In genomic region chrX:11472381-11472780, GRCh38 we compare ENCODE assay signal across 14 cellular contexts.
A peak's percentile ranks its signal among the peaks of the same experiment; 100 is the strongest.
DNase-seq lines count a peak whose midpoint lies in the region; ATAC-seq and TF ChIP-seq lines count a peak whose summit lies in the region.
"Had no signal": no experiment of that assay in that cellular context is flagged by ENCODE, and none has a peak within 500 bp of the region (broad histone marks: within the 10 kb centered on the region; RNA-seq: fewer than 3 reads in every experiment).

No MANE protein-coding gene starts in this region.

- 0 out of 4 replicates have a peak overlapping the region, but pooled peaks of 1 of the 2 experiments have one; percentile 2 for H4K8ac ChIP-seq in IMR-90 (ENCODE audit: low read depth in 2 of 2, low read length in 2 of 2)

- no peak overlapping the region for H2AK5ac ChIP-seq in IMR-90 (ENCODE audit: low read depth, low read length)

- H3K14ac ChIP-seq in IMR-90 (replicated peaks; ENCODE audit: low read depth, low read length) = 0 out of 2 replicates have a peak overlapping the region, but pooled peaks have one; percentile 22

- CTCF ChIA-PET in IMR-90 (lab: Yijun Ruan, JAX) = no interaction called here
- CTCF ChIA-PET in CD8-positive, alpha-beta T cell (lab: Charles Lee) = no interaction called here

- DNase-seq in GM23248 (peak; percentile 28), IMR-90 (peak; percentile 28), astrocyte of the spinal cord (ENCODE audit: low read depth, low spot score) (peak; percentile 32), osteoblast (ENCODE audit: insufficient read length, low spot score, missing footprints) (no peak), right cardiac atrium (no peak), hippocampal formation (lab: John Stamatoyannopoulos, UW) (no peak)
- no peak for DNase-seq in CD8-positive, alpha-beta T cell
- DNase-seq: AML-193, DMS53, HCEC 1CT, KBM-7 had no signal

- peaks cover 19% of the 10 kb centered on the region for H3K4me1 ChIP-seq in GM23248 (ENCODE audit: insufficient read depth)
- no peaks in the 10 kb centered on the region for H3K4me1 ChIP-seq in IMR-90 (ENCODE audit: control insufficient read depth, insufficient read depth, low read length)
- peaks cover 26% of the 10 kb centered on the region for H3K4me1 ChIP-seq in osteoblast (ENCODE audit: insufficient read depth, low read length)
- no peaks in the 10 kb centered on the region for H3K4me1 ChIP-seq in CD8-positive, alpha-beta T cell (ENCODE audit: insufficient read depth, low read length)
- H3K4me1 ChIP-seq in right cardiac atrium (ENCODE audit: control insufficient read depth, insufficient read depth, low read length) = no peaks in the 10 kb centered on the region
- H3K4me1 ChIP-seq: BLaER1 had no signal

- TF ChIP-seq CTCF in IMR-90 (conservative IDR thresholded peaks at IDR 0.05; ENCODE audit: low read depth, low read length) (no peak), astrocyte of the spinal cord (IDR thresholded peaks at IDR 0.05; ENCODE audit: low read depth, low read length) (no peak), osteoblast (IDR thresholded peaks at IDR 0.05; ENCODE audit: extremely low read depth, low read depth, low read length) (no peak)
- TF ChIP-seq CTCF in CD8-positive, alpha-beta T cell (IDR thresholded peaks at IDR 0.05) = no peak

- H3K27ac Mint-ChIP-seq in CD8-positive, alpha-beta T cell = no peak overlapping the region

- no TSS peak for BruUV-seq in IMR-90 (replicated peaks; lab: Mats Ljungman, UMichigan)

- no peak overlapping the region for H3K4me3 Mint-ChIP-seq in CD8-positive, alpha-beta T cell

- TF ChIP-seq RAD21 in IMR-90 (IDR thresholded peaks at IDR 0.05; ENCODE audit: low read length) = no peak

- no peaks in the 10 kb centered on the region for H3K9me2 ChIP-seq in GM23248 (ENCODE audit: insufficient read depth)

- POLR2A ChIA-PET in IMR-90 (lab: Charles Lee; ENCODE audit: unreplicated experiment) = no interaction called here
- POLR2A ChIA-PET in CD8-positive, alpha-beta T cell (lab: Charles Lee) = no interaction called here

- H3K4me3 ChIP-seq in GM23248 (no peak overlapping the region), IMR-90 (ENCODE audit: insufficient read depth, low read depth, low read length) (no peak overlapping the region), astrocyte of the spinal cord (ENCODE audit: low read depth, low read length) (no peak overlapping the region), osteoblast (ENCODE audit: insufficient read depth, low read length) (no peak overlapping the region), right cardiac atrium (ENCODE audit: low read length) (no peak overlapping the region)
- no peak overlapping the region for H3K4me3 ChIP-seq in CD8-positive, alpha-beta T cell (ENCODE audit: low read depth, low read length)
- H3K4me3 ChIP-seq: A549, BLaER1 had no signal

- TF ChIP-seq POLR2A in IMR-90 (IDR thresholded peaks at IDR 0.05; ENCODE audit: low read depth, low read length) = no peak

- H3K27me3 Mint-ChIP-seq in CD8-positive, alpha-beta T cell (ENCODE audit: low read depth) = peaks cover 5% of the 10 kb centered on the region

- in situ Hi-C loops in GM23248 (cut with MboI) = no loop called here
- in situ Hi-C loops in IMR-90 (cut with MboI; ENCODE audit: low sequenced_read_pairs) = no loop called here
- in situ Hi-C loops in astrocyte of the spinal cord (cut with HindIII; ENCODE audit: low sequenced_read_pairs) = no loop called here

- H2BK5ac ChIP-seq in IMR-90 (ENCODE audit: low read depth, low read length, poor library complexity, severe bottlenecking) = peak overlapping the region; percentile 39

- peak overlapping the region; percentile 4; the same call in 1 of the 2 replicates for H2BK120ac ChIP-seq in IMR-90 (ENCODE audit: low read depth, low read length)

- H2BK15ac ChIP-seq in IMR-90 (ENCODE audit: low read depth, low read length) = peak overlapping the region; percentile 84

- no peaks in the 10 kb centered on the region for H3K9me3 Mint-ChIP-seq in CD8-positive, alpha-beta T cell

- H3K9ac ChIP-seq in GM23248 = no peak overlapping the region
- no peak overlapping the region for H3K9ac ChIP-seq in IMR-90 (ENCODE audit: low read depth, low read length)
- H3K9ac ChIP-seq: BLaER1 had no signal

- 82 to 95% methylated on average over 2 of the region's 2 CpGs for WGBS in GM23248 (ENCODE audit: low coverage in 1 of 2, low lambda C conversion rate in 2 of 2, missing lambda C conversion rate in 2 of 2), 2 experiments
- 35% methylated on average over 2 of the region's 2 CpGs; no CpG with 5 or more reads in 1 of the 2 experiments for WGBS in IMR-90 (ENCODE audit: extremely low coverage in 2 of 2, insufficient read length in 1 of 2), 2 experiments
- 98% methylated on average over 2 of the region's 2 CpGs for WGBS in right cardiac atrium

- no peak overlapping the region for H3K4ac ChIP-seq in IMR-90 (ENCODE audit: low read depth, low read length)

- H3K79me2 ChIP-seq in GM23248 (ENCODE audit: insufficient read depth) (no peaks in the 10 kb centered on the region), osteoblast (ENCODE audit: insufficient read depth, low read length) (no peaks in the 10 kb centered on the region)

- H3K27me3 ChIP-seq in GM23248 (replicated peaks; ENCODE audit: insufficient read depth) (no peaks in the 10 kb centered on the region), IMR-90 (ENCODE audit: control insufficient read depth, insufficient read depth, low read length) (no peaks in the 10 kb centered on the region), osteoblast (ENCODE audit: insufficient read depth, low read length) (no peaks in the 10 kb centered on the region), right cardiac atrium (ENCODE audit: control insufficient read depth, insufficient read depth) (no peaks in the 10 kb centered on the region)
- no peaks in the 10 kb centered on the region for H3K27me3 ChIP-seq in CD8-positive, alpha-beta T cell (ENCODE audit: insufficient read depth, low read length)

- H3K4me2 ChIP-seq in GM23248 (ENCODE audit: unreplicated experiment) (no peak overlapping the region), IMR-90 (ENCODE audit: low read depth, low read length) (no peak overlapping the region), osteoblast (ENCODE audit: insufficient read depth, low read length) (no peak overlapping the region)
- H3K4me2 ChIP-seq: A549, BLaER1 had no signal

- H3K36me3 ChIP-seq in GM23248 (ENCODE audit: low read depth) = no peaks in the 10 kb centered on the region
- H3K36me3 ChIP-seq in IMR-90 (ENCODE audit: control insufficient read depth, insufficient read depth, low read length) = no peaks in the 10 kb centered on the region
- H3K36me3 ChIP-seq in osteoblast (ENCODE audit: insufficient read depth, low read length) = no peaks in the 10 kb centered on the region
- H3K36me3 ChIP-seq in CD8-positive, alpha-beta T cell (ENCODE audit: insufficient read depth, low read length) = no peaks in the 10 kb centered on the region
- H3K36me3 ChIP-seq: BLaER1 had no signal

- no peaks in the 10 kb centered on the region for H3K9me3 ChIP-seq in GM23248 (ENCODE audit: low read depth)
- H3K9me3 ChIP-seq in IMR-90 (ENCODE audit: control insufficient read depth, insufficient read depth, low read length) = no peaks in the 10 kb centered on the region; the same call in 1 of the 2 replicates
- no peaks in the 10 kb centered on the region for H3K9me3 ChIP-seq in osteoblast (ENCODE audit: low read depth, low read length)
- no peaks in the 10 kb centered on the region for H3K9me3 ChIP-seq in CD8-positive, alpha-beta T cell (ENCODE audit: low read length)
- H3K9me3 ChIP-seq in right cardiac atrium (ENCODE audit: control insufficient read depth, low read length) = no peaks in the 10 kb centered on the region
- H3K9me3 ChIP-seq: A549, BLaER1 had no signal

- intact Hi-C loops in IMR-90 (cut with micrococcal nuclease) (no loop called here), right cardiac atrium (cut with DNase I) (no loop called here)
- intact Hi-C loops in CD8-positive, alpha-beta T cell (cut with DNase I, micrococcal nuclease) = no loop called here

- H4K20me1 ChIP-seq in GM23248 (ENCODE audit: insufficient read depth) (no peaks in the 10 kb centered on the region), IMR-90 (ENCODE audit: insufficient read depth, low read length) (no peaks in the 10 kb centered on the region), osteoblast (ENCODE audit: insufficient read depth, low read length) (no peaks in the 10 kb centered on the region)
- H4K20me1 ChIP-seq: BLaER1 had no signal

- H4K5ac ChIP-seq in IMR-90 (ENCODE audit: low read depth, low read length) = peak overlapping the region; percentile 59; the same call in 1 of the 2 replicates

- peak overlapping the region; percentile 53; the same call in 1 of the 2 replicates for H2BK20ac ChIP-seq in IMR-90 (ENCODE audit: low read depth, low read length)

- no peak overlapping the region for H3K27ac ChIP-seq in GM23248
- no peak overlapping the region for H3K27ac ChIP-seq in IMR-90 (ENCODE audit: insufficient read depth, low read length)
- peak overlapping the region; percentile 87 for H3K27ac ChIP-seq in osteoblast (ENCODE audit: low read depth, low read length)
- no peak overlapping the region for H3K27ac ChIP-seq in CD8-positive, alpha-beta T cell (ENCODE audit: low read depth, low read length)
- no peak overlapping the region for H3K27ac ChIP-seq in right cardiac atrium (ENCODE audit: low read length)
- H3K27ac ChIP-seq: A549, BLaER1 had no signal

- H3K9me1 ChIP-seq in IMR-90 (ENCODE audit: insufficient read depth, low read length) = 0 out of 2 replicates have a peak, but pooled peaks cover 2% of the 10 kb centered on the region

- no peak overlapping the region for H2AK9ac ChIP-seq in IMR-90 (replicated peaks; ENCODE audit: low read depth, low read length, poor library complexity)

- H3K18ac ChIP-seq in IMR-90 (ENCODE audit: low read depth, low read length) = no peak overlapping the region

- no peak overlapping the region for H2AFZ ChIP-seq in GM23248
- H2AFZ ChIP-seq in IMR-90 (replicated peaks; ENCODE audit: low read length, poor library complexity) = peak overlapping the region; percentile 67
- no peak overlapping the region for H2AFZ ChIP-seq in osteoblast (ENCODE audit: low read length)

- H3F3A ChIP-seq in GM23248 (ENCODE audit: insufficient read depth) = no peaks in the 10 kb centered on the region

- no peaks in the 10 kb centered on the region for H3K36me3 Mint-ChIP-seq in CD8-positive, alpha-beta T cell

- H3K23ac ChIP-seq in IMR-90 (ENCODE audit: low read depth, low read length) = no peak overlapping the region

- no peak overlapping the region for H3K56ac ChIP-seq in IMR-90 (ENCODE audit: extremely low read depth, insufficient read depth, low read length)

- dilution Hi-C loops in IMR-90 (cut with HindIII; ENCODE audit: low sequenced_read_pairs, unreplicated experiment) = no loop called here

- H3K79me1 ChIP-seq in IMR-90 (ENCODE audit: low read depth in 1 of 2, low read length in 2 of 2) = no peaks in the 10 kb centered on the region

- no peak for ATAC-seq in IMR-90 (ENCODE audit: low read depth)
- ATAC-seq in HG02642 (IDR thresholded peaks at IDR 0.05; ENCODE audit: poor library complexity, unreplicated experiment) = no peak
- no peak for ATAC-seq in CD8-positive, alpha-beta T cell
- ATAC-seq in right cardiac atrium = no peak
- ATAC-seq: A549 had no signal

- H3K4me1 Mint-ChIP-seq in CD8-positive, alpha-beta T cell (ENCODE audit: low read depth) = no peaks in the 10 kb centered on the region

- H4K91ac ChIP-seq in IMR-90 (ENCODE audit: insufficient read depth, low read depth, low read length) = no peak overlapping the region; the same call in 1 of the 2 replicates

TF ChIP-seq in IMR-90, 13 proteins besides CTCF, POLR2A, EP300 and RAD21 (continues in another document):
- no peak for TF ChIP-seq MAZ (IDR thresholded peaks at IDR 0.05; ENCODE audit: borderline replicate concordance, low read depth, low read length)

Comparison
In these comparisons a context has a peak if more than half of its experiments do, and no peak if none do; other contexts are left out.
1. DNase-seq: peak in GM23248 (single experiment), IMR-90 (single experiment) and astrocyte of the spinal cord (single experiment); none in osteoblast (single experiment), CD8-positive, alpha-beta T cell (0 of 7), right cardiac atrium (0 of 3) and hippocampal formation (0 of 2).